Comparison of ENCODE assay signal across 25 cellular contexts in the genomic region with DNA sequence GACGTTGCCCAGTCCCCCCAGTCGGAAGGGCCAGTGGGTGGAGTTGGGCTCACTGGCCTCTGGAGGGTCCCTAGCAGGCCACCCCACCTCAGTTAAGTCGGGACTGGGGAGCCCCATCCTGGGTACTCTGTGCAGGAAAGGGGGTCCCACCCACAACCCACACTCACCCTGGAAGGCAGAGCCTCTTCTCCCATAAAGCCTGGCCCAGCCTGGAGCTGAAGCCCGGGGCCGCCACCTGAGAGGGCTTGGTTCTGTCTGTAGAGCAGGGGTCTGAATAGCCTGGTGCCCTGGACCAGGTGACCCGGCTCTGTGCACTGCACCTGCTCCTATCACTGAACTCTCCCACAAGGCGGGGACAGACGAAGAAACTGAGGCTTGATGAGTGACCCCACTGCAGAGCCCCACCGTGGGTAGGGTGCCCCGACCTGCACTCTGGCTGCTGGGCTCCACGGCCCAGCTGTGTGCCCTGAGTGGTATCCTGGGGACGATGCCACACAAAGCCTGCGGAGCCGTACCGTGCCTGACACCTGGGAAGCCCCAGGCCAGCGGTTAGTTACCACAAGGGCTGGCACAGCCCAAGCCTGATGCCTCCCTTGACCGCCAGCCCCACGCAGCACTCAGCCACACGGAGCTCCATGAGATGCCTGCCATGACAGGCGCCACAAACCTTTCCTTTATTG. TPM values are rescaled to one million over a fixed set of nuclear protein-coding genes. Genes with fewer than 3 reads are reported as not detected.
DNase-seq lines count a peak whose midpoint lies in the region; ATAC-seq and TF ChIP-seq lines count a peak whose summit lies in the region.
"Had no signal": no experiment of that assay in that cellular context is flagged by ENCODE, and none has a peak within 500 bp of the region (broad histone marks: within the 10 kb centered on the region; RNA-seq: fewer than 3 reads in every experiment).

No MANE protein-coding gene starts in this region.

- DNase-seq in cardiac septum (ENCODE audit: low spot score) (peak; percentile 70), left ventricle myocardium inferior (no peak), left ventricle myocardium superior (peak; percentile 22), mucosa of descending colon (peak in 2 of 3 donors; percentile 31 to 48), SW480 (ENCODE audit: low spot score) (no peak), amygdala (lab: John Stamatoyannopoulos, UW) (no peak)
- DNase-seq: activated CD4-positive, alpha-beta memory T cell treated with anti-CD3 and anti-CD28 coated beads for 36 hours; CD8-positive, alpha-beta T cell; IMR-90; NCI-H1092; NK-92 treated with Interleukin-12 subunit alpha and Interleukin-12 subunit beta, amount 100 ng/mL, for 24 hours; stimulated activated CD4-positive, alpha-beta T cell treated with anti-CD3 and anti-CD28 coated beads, Interleukin-1b, Interleukin-23, amount 100 ng/mL, for 48 hours; stimulated activated CD8-positive, alpha-beta memory T cell treated with anti-CD3 and anti-CD28 coated beads, Interleukin-4, amount 100 ng/mL, for 48 hours; stimulated activated naive CD8-positive, alpha-beta T cell treated with anti-CD3 and anti-CD28 coated beads, Interleukin-15, amount 100 ng/mL, for 72 hours; T-cell had no signal

- H3K36me3 ChIP-seq in left ventricle myocardium inferior = peaks cover 52% of the 10 kb centered on the region
- no peaks in the 10 kb centered on the region for H3K36me3 ChIP-seq in mucosa of descending colon (ENCODE audit: low read depth)
- H3K36me3 ChIP-seq: prostate gland had no signal

- TF ChIP-seq CTCF in left ventricle myocardium inferior (IDR thresholded peaks at IDR 0.05; ENCODE audit: borderline replicate concordance) = no peak
- no peak for TF ChIP-seq CTCF in mucosa of descending colon (IDR thresholded peaks at IDR 0.05)

- no peaks in the 10 kb centered on the region for H3K27me3 ChIP-seq in left ventricle myocardium inferior (ENCODE audit: low read depth)
- H3K27me3 ChIP-seq: SJSA1, thyroid gland had no signal

- no peak overlapping the region for H3K27ac ChIP-seq in left ventricle myocardium inferior (replicated peaks)
- H3K27ac ChIP-seq: prostate gland, SJSA1, skin epidermis, thyroid gland had no signal

- H3K4me1 ChIP-seq in left ventricle myocardium inferior = peaks cover 17% of the 10 kb centered on the region
- peaks cover 33% of the 10 kb centered on the region for H3K4me1 ChIP-seq in mucosa of descending colon (ENCODE audit: low read depth)
- H3K4me1 ChIP-seq: prostate gland, SJSA1 had no signal

- intact Hi-C loops in cardiac septum (cut with DNase I) (no loop called here), left ventricle myocardium inferior (cut with micrococcal nuclease) (no loop called here), left ventricle myocardium superior (cut with micrococcal nuclease) (no loop called here), mucosa of descending colon (cut with DNase I, micrococcal nuclease) (no loop called here)

- H3K4me3 ChIP-seq in left ventricle myocardium inferior (no peak overlapping the region), mucosa of descending colon (no peak overlapping the region)
- H3K4me3 ChIP-seq: GM23338, prostate gland, SJSA1, skin epidermis, thyroid gland had no signal

- ATAC-seq in left ventricle myocardium superior = no peak
- no peak for ATAC-seq in mucosa of descending colon
- ATAC-seq in GM19023 (IDR thresholded peaks at IDR 0.05; ENCODE audit: unreplicated experiment) = no peak
- no peak for ATAC-seq in HG02981 (IDR thresholded peaks at IDR 0.05; ENCODE audit: unreplicated experiment)
- ATAC-seq: activated CD4-positive, CD25-positive, alpha-beta regulatory T cell treated with anti-CD3 and anti-CD28 coated beads, Interleukin-2, amount 50 U/mL, for 24 hours; CD8-positive, alpha-beta T cell; GM23338; stimulated activated naive CD8-positive, alpha-beta T cell treated with anti-CD3 and anti-CD28 coated beads, Interleukin-15, amount 100 ng/mL, for 72 hours; T-cell had no signal

- no peaks in the 10 kb centered on the region for H3K9me3 ChIP-seq in left ventricle myocardium inferior (replicated peaks)
- H3K9me3 ChIP-seq in mucosa of descending colon = no peaks in the 10 kb centered on the region
- H3K9me3 ChIP-seq: prostate gland, SJSA1, thyroid gland had no signal

RNA-seq across cellular contexts. Expression of gene PTGES2, which starts 7.3 kb away (rescaled TPM):
- total RNA-seq in cardiac septum (136 TPM), left ventricle myocardium inferior (141 TPM), left ventricle myocardium superior (157 TPM), mucosa of descending colon (10 to 100 TPM; 65.3 to 99.7 (median 90.6) TPM)

RNA-seq across cellular contexts. Expression of gene LCN2, which starts 29.1 kb away (rescaled TPM):
- 2.0 TPM for total RNA-seq in cardiac septum
- not detected for total RNA-seq in left ventricle myocardium inferior
- 0.32 TPM for total RNA-seq in left ventricle myocardium superior
- 100 to 1,000 TPM in 1 of 3 donors, 10 to 100 TPM in 2; 16.8 to 456 (median 20.5) TPM for total RNA-seq in mucosa of descending colon
- total RNA-seq: activated CD4-positive, alpha-beta memory T cell treated with anti-CD3 and anti-CD28 coated beads for 36 hours; activated T-helper 2 cell treated with anti-CD3 and anti-CD28 coated beads, Interferon-gamma antibody, Interleukin-2, Interleukin-4, amounts not matched to agents 10 μg/mL and 5 μg/mL and 100 μg/mL, durations not matched to agents 14 hours and 24 hours and 36 hours; CD8-positive, alpha-beta T cell; cerebellum; GM23338; IMR-90; SJSA1; T-cell had no signal

RNA-seq across cellular contexts. Expression of gene BBLN, which starts 39.9 kb away (rescaled TPM):
- total RNA-seq in cardiac septum = 65.7 TPM
- total RNA-seq in left ventricle myocardium inferior = 52.5 TPM
- 41.7 TPM for total RNA-seq in left ventricle myocardium superior
- total RNA-seq in mucosa of descending colon = 10 to 100 TPM; 33.7 to 46.8 (median 37.6) TPM

RNA-seq across cellular contexts. Expression of gene SLC25A25, which starts 52.2 kb away (rescaled TPM):
- 5.6 TPM for total RNA-seq in cardiac septum
- 5.4 TPM for total RNA-seq in left ventricle myocardium inferior
- total RNA-seq in left ventricle myocardium superior = 4.8 TPM
- total RNA-seq in mucosa of descending colon = 10 to 100 TPM; 19.1 to 27.3 (median 21.3) TPM

RNA-seq across cellular contexts. Expression of gene NAIF1, which starts 53.1 kb away (rescaled TPM):
- 6.2 TPM for total RNA-seq in cardiac septum
- 7.9 TPM for total RNA-seq in left ventricle myocardium inferior
- 4.7 TPM for total RNA-seq in left ventricle myocardium superior
- total RNA-seq in mucosa of descending colon = 10 to 100 TPM; 10.4 to 12.6 (median 11.9) TPM

Comparison
In these comparisons a context has a peak if more than half of its experiments do, and no peak if none do; other contexts are left out.
1. DNase-seq: peak in cardiac septum (single experiment), left ventricle myocardium superior (single experiment) and mucosa of descending colon (2 of 3); none in left ventricle myocardium inferior (single experiment), SW480 (single experiment) and amygdala (0 of 56).